9 cellular contexts compared by ENCODE assay signal in the genomic region with DNA sequence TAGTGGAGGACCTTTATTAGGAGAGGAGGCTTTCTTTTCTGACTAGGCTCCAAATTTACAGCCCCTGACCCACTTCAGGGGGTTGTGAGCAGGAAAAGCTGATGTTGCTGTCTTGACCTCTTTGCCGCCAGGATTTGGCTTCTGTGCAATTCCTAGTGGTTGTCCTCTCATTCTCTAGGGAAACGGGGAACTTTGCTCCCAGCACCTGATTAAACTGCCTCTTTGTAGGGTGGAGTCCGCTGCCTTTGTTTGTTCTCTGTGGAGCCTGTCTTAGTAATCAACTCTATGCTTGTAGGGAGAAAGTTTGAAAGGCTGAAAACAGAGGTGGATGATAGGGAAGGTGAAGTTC. TPM values are rescaled to one million over a fixed set of nuclear protein-coding genes. Genes with fewer than 3 reads are reported as not detected.
A peak's percentile ranks its signal among the peaks of the same experiment; 100 is the strongest.
DNase-seq lines count a peak whose midpoint lies in the region; TF ChIP-seq lines count a peak whose summit lies in the region.
"Had no signal": no experiment of that assay in that cellular context is flagged by ENCODE, and none has a peak within 500 bp of the region (broad histone marks: within the 10 kb centered on the region; RNA-seq: fewer than 3 reads in every experiment).

No MANE protein-coding gene starts in this region.

- H3K9ac ChIP-seq in mucosa of rectum (ENCODE audit: low read depth in 1 of 2, low read length in 2 of 2), result peak overlapping the region; percentile 74 to 76

- peaks cover 25% of the 10 kb centered on the region for H3K27me3 Mint-ChIP-seq in endothelial cell (ENCODE audit: unreplicated experiment)
- H3K27me3 Mint-ChIP-seq: activated B cell treated with CpG ODN at 0.5 μM for 24 hours had no signal

- H3K4me1 Mint-ChIP-seq in endothelial cell (ENCODE audit: unreplicated experiment), result peaks cover 89% of the 10 kb centered on the region

- H3K4me3 Mint-ChIP-seq in endothelial cell (ENCODE audit: unreplicated experiment), result peak overlapping the region; percentile 77
- H3K4me3 Mint-ChIP-seq: activated B cell treated with CpG ODN at 0.5 μM for 24 hours had no signal

- no peaks in the 10 kb centered on the region for H3K9me3 ChIP-seq in mucosa of rectum (ENCODE audit: control insufficient read depth in 2 of 2, low read length in 2 of 2)

- H3K36me3 ChIP-seq in mucosa of rectum (ENCODE audit: control insufficient read depth in 2 of 2, insufficient read depth in 2 of 2, low read length in 2 of 2), result no peaks in the 10 kb centered on the region
- H3K36me3 ChIP-seq in urinary bladder (ENCODE audit: insufficient read depth), result peaks cover 3% of the 10 kb centered on the region

- H3K27ac ChIP-seq in mucosa of rectum (ENCODE audit: low read depth in 2 of 2, low read length in 2 of 2) (peak overlapping the region; percentile 94 to 95), urinary bladder (ENCODE audit: low read depth) (peak overlapping the region; percentile 88)

- DNase-seq in NCI-H69 (lab: John Stamatoyannopoulos, UW) (peak; percentile 68), endothelial cell (ENCODE audit: low spot score) (no peak), NCI-H2227 (lab: John Stamatoyannopoulos, UW; ENCODE audit: unreplicated experiment) (no peak), NCI-H446 treated with DMSO at 0.1 percent for 48 hours (lab: John Stamatoyannopoulos, UW) (no peak), NCI-H524 (lab: John Stamatoyannopoulos, UW) (no peak)
- DNase-seq: activated B cell treated with CpG ODN at 0.5 μM for 24 hours, KG1 had no signal

- peaks cover 71 to 88% of the 10 kb centered on the region in 2 donors for H3K4me1 ChIP-seq in mucosa of rectum (ENCODE audit: control insufficient read depth in 2 of 2, insufficient read depth in 2 of 2, low read length in 2 of 2)
- H3K4me1 ChIP-seq in urinary bladder (ENCODE audit: insufficient read depth), result peaks cover 6% of the 10 kb centered on the region

- no peak for TF ChIP-seq CTCF in endothelial cell (IDR thresholded peaks at IDR 0.05; ENCODE audit: unreplicated experiment)

- peak overlapping the region; percentile 100 for H3K27ac Mint-ChIP-seq in endothelial cell (ENCODE audit: unreplicated experiment)

- H3K4me3 ChIP-seq in mucosa of rectum (ENCODE audit: low read length in 2 of 2), result peak overlapping the region; percentile 50 to 60
- no peak overlapping the region for H3K4me3 ChIP-seq in urinary bladder (ENCODE audit: low read depth, low read length)

- H3K9me3 Mint-ChIP-seq in endothelial cell (ENCODE audit: unreplicated experiment), result no peaks in the 10 kb centered on the region
- H3K9me3 Mint-ChIP-seq: activated B cell treated with CpG ODN at 0.5 μM for 24 hours had no signal

- H3K36me3 Mint-ChIP-seq in endothelial cell (ENCODE audit: low read depth, unreplicated experiment), result peaks cover 24% of the 10 kb centered on the region

- 16% methylated on average over 3 of the region's 3 CpGs for WGBS in urinary bladder

- H3K27me3 ChIP-seq in mucosa of rectum (ENCODE audit: control insufficient read depth in 2 of 2, insufficient read depth in 2 of 2, low read length in 2 of 2), result no peaks in the 10 kb centered on the region

RNA-seq across cellular contexts. Expression of gene CTNND1, which starts 16.3 kb away (rescaled TPM):
- total RNA-seq in endothelial cell (ENCODE audit: unreplicated experiment) (350 TPM), urinary bladder (176 TPM)
- 72.8 TPM for polyA plus RNA-seq in urinary bladder

RNA-seq across cellular contexts. Expression of gene BTBD18, which starts 26.3 kb away (rescaled TPM):
- total RNA-seq in endothelial cell (ENCODE audit: unreplicated experiment) (not detected), urinary bladder (not detected)
- polyA plus RNA-seq in urinary bladder, result not detected
- total RNA-seq: activated B cell treated with CpG ODN at 0.5 μM for 24 hours had no signal

RNA-seq across cellular contexts. Expression of gene SELENOH, which starts 36.7 kb away (rescaled TPM):
- total RNA-seq in endothelial cell (ENCODE audit: unreplicated experiment), result 210 TPM
- 46.4 TPM for total RNA-seq in urinary bladder
- polyA plus RNA-seq in urinary bladder, result 119 TPM
